In the genomic region with DNA sequence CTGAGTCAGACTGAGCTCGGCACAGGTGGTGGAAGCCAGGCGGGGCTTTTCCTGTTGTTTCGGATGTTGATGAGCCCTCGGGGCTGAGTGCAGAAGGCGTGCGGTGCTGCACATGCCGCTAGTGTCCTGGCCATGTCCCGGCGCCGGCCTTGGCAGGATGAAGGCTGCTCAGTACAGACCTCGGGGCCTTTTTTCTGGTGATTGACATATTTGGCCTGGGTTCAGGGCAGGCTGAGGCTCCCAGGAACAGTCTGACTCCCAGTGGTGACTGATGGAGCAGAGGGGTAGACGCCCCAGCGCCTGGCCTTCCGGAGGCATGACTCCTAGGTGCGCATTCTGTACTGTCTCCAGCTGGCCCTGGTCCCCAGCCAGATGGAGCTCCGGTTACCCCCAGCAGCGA, we compare ENCODE assay signal across 1 cellular context. TPM values are rescaled to one million over a fixed set of nuclear protein-coding genes. Genes with fewer than 3 reads are reported as not detected.
"Had no signal": no experiment of that assay in that cellular context is flagged by ENCODE, and none has a peak within 500 bp of the region (broad histone marks: within the 10 kb centered on the region; RNA-seq: fewer than 3 reads in every experiment).

No MANE protein-coding gene starts in this region.

RNA-seq across cellular contexts. Expression of gene GRAP, which starts 8.8 kb away (rescaled TPM):
- total RNA-seq: myocyte had no signal
